Comparison of ENCODE assay signal across 22 cellular contexts in the genomic region with DNA sequence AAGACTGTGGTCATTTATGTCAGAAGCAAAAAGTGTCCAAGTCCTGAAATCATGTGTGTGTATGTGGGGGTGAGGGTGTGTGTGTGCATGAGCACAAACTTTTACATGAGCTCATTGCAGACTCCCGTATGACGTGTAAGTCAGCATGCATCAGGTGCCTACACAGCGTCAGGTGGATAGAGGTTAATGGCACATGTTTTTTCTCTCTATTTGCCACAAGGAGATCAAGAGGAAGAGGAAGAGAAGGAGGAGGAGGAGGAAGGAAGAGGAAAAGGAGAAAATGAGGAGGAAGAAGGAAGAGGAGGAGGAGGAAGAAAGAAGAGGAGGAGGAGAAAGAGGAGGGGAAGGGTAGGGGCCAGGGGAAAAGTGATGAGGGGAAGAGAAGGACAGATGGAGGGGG.
"Had no signal": no experiment of that assay in that cellular context is flagged by ENCODE, and none has a peak within 500 bp of the region (broad histone marks: within the 10 kb centered on the region; RNA-seq: fewer than 3 reads in every experiment).

No MANE protein-coding gene starts in this region.

- H3K4me3 Mint-ChIP-seq: mesothelial cell of epicardium, naive B cell had no signal

- H3K36me3 Mint-ChIP-seq: mesothelial cell of epicardium, naive B cell had no signal

- ATAC-seq: foreskin keratinocyte, gastroesophageal sphincter, heart right ventricle, left cardiac atrium, left lung, left ventricle myocardium superior, lower lobe of right lung, mucosa of descending colon had no signal

- FAIRE-seq: endothelial cell of umbilical vein, frontal cortex, islet of Langerhans, keratinocyte had no signal

- H3K4me1 ChIP-seq: colonic mucosa, esophagus muscularis mucosa, foreskin keratinocyte, gastroesophageal sphincter, heart right ventricle, left lung, lower lobe of right lung had no signal

- H3K36me3 ChIP-seq: colonic mucosa, esophagus muscularis mucosa, gastroesophageal sphincter, heart right ventricle, left lung, lower lobe of right lung had no signal

- H3K9me3 Mint-ChIP-seq: mesothelial cell of epicardium had no signal

- DNase-seq: colonic mucosa; dermis blood vessel endothelial cell; dorsolateral prefrontal cortex; effector CD4-positive, alpha-beta T cell; effector memory CD4-positive, alpha-beta T cell; foreskin keratinocyte; heart right ventricle; hippocampal formation; left cardiac atrium; left lung; left ventricle myocardium superior; lower lobe of right lung; mesenchymal stem cell; mucosa of descending colon; naive B cell had no signal

- H3K27ac ChIP-seq: colonic mucosa, dorsolateral prefrontal cortex, esophagus muscularis mucosa, foreskin keratinocyte, gastroesophageal sphincter, heart right ventricle, left lung, lower lobe of right lung had no signal

- H3K9me3 ChIP-seq: colonic mucosa, esophagus muscularis mucosa, gastroesophageal sphincter, heart right ventricle, left lung, lower lobe of right lung, mucosa of descending colon had no signal

- H3K4me3 ChIP-seq: colonic mucosa, dorsolateral prefrontal cortex, esophagus muscularis mucosa, gastroesophageal sphincter, heart right ventricle, left lung, lower lobe of right lung, mucosa of descending colon had no signal

- H3K27ac Mint-ChIP-seq: mesothelial cell of epicardium, naive B cell had no signal

- H3K27me3 ChIP-seq: colonic mucosa, esophagus muscularis mucosa, gastroesophageal sphincter, left lung had no signal

- H3K4me1 Mint-ChIP-seq: mesothelial cell of epicardium, naive B cell had no signal
